In the genomic region with DNA sequence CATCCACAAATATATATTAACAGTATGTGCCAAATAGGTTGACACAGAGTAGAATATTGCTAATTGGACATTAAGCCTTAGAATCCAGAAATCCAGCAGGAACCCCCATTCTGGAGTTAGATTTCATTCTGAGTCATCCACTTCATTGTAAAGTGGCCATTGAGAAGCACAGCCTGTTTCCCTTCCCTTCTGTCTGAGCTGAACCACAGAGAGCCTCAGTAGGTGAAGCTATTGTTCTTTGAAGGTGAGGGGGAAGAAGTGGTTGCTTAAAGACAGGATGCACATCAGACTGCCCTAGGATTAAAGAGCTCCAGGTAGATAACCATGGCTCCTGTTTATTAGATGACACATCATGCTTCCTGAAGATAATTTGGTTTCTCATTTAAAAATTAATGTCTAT, we compare ENCODE assay signal across 11 cellular contexts. TPM values are rescaled to one million over a fixed set of nuclear protein-coding genes. Genes with fewer than 3 reads are reported as not detected.
A peak's percentile ranks its signal among the peaks of the same experiment; 100 is the strongest.
DNase-seq lines count a peak whose midpoint lies in the region; ATAC-seq and TF ChIP-seq lines count a peak whose summit lies in the region.
"Had no signal": no experiment of that assay in that cellular context is flagged by ENCODE, and none has a peak within 500 bp of the region (broad histone marks: within the 10 kb centered on the region; RNA-seq: fewer than 3 reads in every experiment).

No MANE protein-coding gene starts in this region.

- peak overlapping the region; percentile 25 to 60 for H3K27ac Mint-ChIP-seq in natural killer cell treated with Interleukin-12 subunit alpha and Interleukin-12 subunit beta and Interleukin-15 and Interleukin-18, amount 100 ng/mL, for 72 hours

- no peak for TF ChIP-seq POLR2A in Peyer's patch (IDR thresholded peaks at IDR 0.05)

- no peak overlapping the region for H3K27ac ChIP-seq in Peyer's patch
- H3K27ac ChIP-seq: testis had no signal

- no peaks in the 10 kb centered on the region for H3K36me3 ChIP-seq in Peyer's patch

- peak; percentile 53 for ATAC-seq in GM21576 (IDR thresholded peaks at IDR 0.05; ENCODE audit: unreplicated experiment)
- ATAC-seq in natural killer cell treated with Interleukin-12 subunit alpha and Interleukin-12 subunit beta and Interleukin-15 and Interleukin-18, amount 100 ng/mL, for 72 hours = peak in 1 of 2 donors; percentile 54

- no peaks in the 10 kb centered on the region for H3K4me1 ChIP-seq in Peyer's patch
- H3K4me1 ChIP-seq: testis had no signal

- no peak overlapping the region for H3K4me3 ChIP-seq in Peyer's patch
- H3K4me3 ChIP-seq: testis had no signal

- no peak for TF ChIP-seq CTCF in Peyer's patch (IDR thresholded peaks at IDR 0.05)

- H3K27me3 Mint-ChIP-seq in natural killer cell treated with Interleukin-12 subunit alpha and Interleukin-12 subunit beta and Interleukin-15 and Interleukin-18, amount 100 ng/mL, for 72 hours = peaks cover 0 to 3% of the 10 kb centered on the region in 2 donors

- peak; percentile 16 for DNase-seq in NCI-H1436 (lab: John Stamatoyannopoulos, UW)
- DNase-seq in astrocyte of the hippocampus (ENCODE audit: low read depth, low spot score) = peak; percentile 41
- DNase-seq in natural killer cell treated with Interleukin-12 subunit alpha and Interleukin-12 subunit beta and Interleukin-15 and Interleukin-18, amount 100 ng/mL, for 72 hours (ENCODE audit: low spot score) = no peak
- DNase-seq in Peyer's patch = no peak
- DNase-seq in stimulated activated CD4-positive, alpha-beta T cell treated with anti-CD3 and anti-CD28 coated beads, Interleukin-4, amount 100 ng/mL, for 24 hours = no peak
- DNase-seq in SIG-M5 (lab: John Stamatoyannopoulos, UW) = no peak
- DNase-seq: NCI-H187 treated with DMSO at 0.1 percent for 48 hours, SHP77 treated with DMSO at 0.1 percent for 48 hours, testis had no signal

- peaks cover 20 to 33% of the 10 kb centered on the region in 2 donors for H3K4me1 Mint-ChIP-seq in natural killer cell treated with Interleukin-12 subunit alpha and Interleukin-12 subunit beta and Interleukin-15 and Interleukin-18, amount 100 ng/mL, for 72 hours (ENCODE audit: low read depth in 2 of 2)

- no peaks in the 10 kb centered on the region for H3K9me3 ChIP-seq in Peyer's patch
- H3K9me3 ChIP-seq: testis had no signal

- no peaks in the 10 kb centered on the region for H3K27me3 ChIP-seq in Peyer's patch
- H3K27me3 ChIP-seq: testis had no signal

- H3K9me3 Mint-ChIP-seq in natural killer cell treated with Interleukin-12 subunit alpha and Interleukin-12 subunit beta and Interleukin-15 and Interleukin-18, amount 100 ng/mL, for 72 hours = no peaks in the 10 kb centered on the region

- H3K4me3 Mint-ChIP-seq in natural killer cell treated with Interleukin-12 subunit alpha and Interleukin-12 subunit beta and Interleukin-15 and Interleukin-18, amount 100 ng/mL, for 72 hours = peak overlapping the region; percentile 66

- no peaks in the 10 kb centered on the region for H3K36me3 Mint-ChIP-seq in natural killer cell treated with Interleukin-12 subunit alpha and Interleukin-12 subunit beta and Interleukin-15 and Interleukin-18, amount 100 ng/mL, for 72 hours

RNA-seq across cellular contexts. Expression of a gene that starts 30.6 kb away (rescaled TPM):
- total RNA-seq in natural killer cell treated with Interleukin-12 subunit alpha and Interleukin-12 subunit beta and Interleukin-15 and Interleukin-18, amount 100 ng/mL, for 72 hours = 1 to 10 TPM in 1 of 2 donors, under 1 TPM in 1; 0.95 to 1.6 TPM
- total RNA-seq in Peyer's patch = 1 to 10 TPM in 1 of 4 donors, not detected in 3; 2.5 TPM
- total RNA-seq: chondrocyte had no signal

Comparison
In these comparisons a context has a peak if more than half of its experiments do, and no peak if none do; other contexts are left out.
1. DNase-seq: peak in NCI-H1436 (single experiment) and astrocyte of the hippocampus (single experiment); none in natural killer cell treated with Interleukin-12 subunit alpha and Interleukin-12 subunit beta and Interleukin-15 and Interleukin-18, amount 100 ng/mL, for 72 hours (single experiment), Peyer's patch (0 of 3), stimulated activated CD4-positive, alpha-beta T cell treated with anti-CD3 and anti-CD28 coated beads, Interleukin-4, amount 100 ng/mL, for 24 hours (single experiment) and SIG-M5 (single experiment).